ENCODE assay signal across 1 cellular context in genomic region chr15:71109890-71110289, GRCh38.
TF ChIP-seq lines count a peak whose summit lies in the region.

No MANE protein-coding gene starts in this region.

TF ChIP-seq in IMR-90, 13 proteins besides CTCF, POLR2A, EP300 and RAD21 (continued from another document):
- TF ChIP-seq BHLHE40 (IDR thresholded peaks at IDR 0.05; ENCODE audit: low read depth, low read length) = no peak
